In the genomic region with DNA sequence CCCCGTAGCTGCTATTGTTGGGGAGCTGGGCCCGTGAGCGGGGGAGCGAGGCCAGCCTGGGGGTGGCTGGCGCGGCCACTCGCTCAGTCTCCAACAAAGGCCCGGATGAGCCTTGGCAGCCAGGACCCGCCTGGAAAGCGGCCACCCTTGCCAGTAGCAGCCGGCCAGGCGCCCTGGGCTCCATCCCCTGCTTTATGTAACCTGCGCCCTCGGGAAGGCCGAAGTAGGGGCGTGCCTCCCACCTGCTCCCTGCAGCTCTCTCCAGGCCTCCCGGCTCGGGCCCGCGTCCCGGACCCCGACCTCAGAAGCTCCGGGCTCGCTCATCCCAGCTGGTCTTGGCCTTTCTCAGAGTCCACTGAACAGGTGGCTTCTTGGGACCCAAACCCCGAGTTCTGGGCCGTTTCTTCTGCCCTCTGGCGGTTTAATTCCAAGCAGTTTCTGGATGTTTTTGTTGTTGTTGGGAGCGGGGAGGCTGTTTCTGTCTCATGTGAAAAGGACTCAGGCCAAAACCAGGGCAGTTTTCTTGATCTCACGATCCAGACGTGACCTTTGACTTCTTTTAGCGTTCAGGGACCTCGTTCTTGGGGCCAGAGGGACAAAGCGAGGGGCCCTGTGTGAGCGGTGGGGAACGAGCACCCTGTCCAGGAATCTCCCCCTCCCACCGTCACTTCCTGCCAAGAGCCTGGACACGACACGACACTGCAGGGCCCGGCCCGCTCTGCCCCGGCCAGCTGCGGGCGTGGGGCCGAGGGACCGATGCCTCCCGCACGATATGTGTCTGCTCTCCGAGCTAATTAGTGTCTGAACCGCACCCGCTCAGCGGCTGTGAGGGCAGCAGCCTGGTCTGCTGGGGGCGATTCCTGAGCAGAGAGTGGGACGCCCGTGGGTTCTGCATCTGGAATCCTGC, we compare ENCODE assay signal across 8 cellular contexts. TPM values are rescaled to one million over a fixed set of nuclear protein-coding genes. Genes with fewer than 3 reads are reported as not detected.
DNase-seq lines count a peak whose midpoint lies in the region; ATAC-seq, FAIRE-seq and TF ChIP-seq lines count a peak whose summit lies in the region.

No MANE protein-coding gene starts in this region.

- peak overlapping the region; percentile 76 for H3K9ac ChIP-seq in iPS-15b (ENCODE audit: low read depth, low read length)

- H3K36me3 ChIP-seq in bronchial epithelial cell (ENCODE audit: control insufficient read depth, insufficient read depth, low read length) = peaks cover 14% of the 10 kb centered on the region
- H3K36me3 ChIP-seq in iPS-15b (ENCODE audit: control insufficient read depth, insufficient read depth, low read length) = peaks cover 27% of the 10 kb centered on the region

- DNase-seq in DMS79 treated with DMSO at 0.1 percent for 48 hours (lab: John Stamatoyannopoulos, UW) = peak; percentile 33
- DNase-seq in HUDEP-2 (lab: John Stamatoyannopoulos, UW; ENCODE audit: unreplicated experiment in 76 of 76) = peak in 57 of 76 experiments; percentile 6 to 85 (median 56)
- peak; percentile 67 for DNase-seq in SK-N-DZ (ENCODE audit: low spot score)
- peak; percentile 50 for DNase-seq in bronchial epithelial cell (ENCODE audit: low read depth)
- peak; percentile 88 for DNase-seq in retina

- H3K4me3 ChIP-seq in bronchial epithelial cell (ENCODE audit: low read depth, low read length) (peak overlapping the region; percentile 90), iPS-15b (ENCODE audit: low read depth, low read length) (peak overlapping the region; percentile 78)

- no peak for FAIRE-seq in bronchial epithelial cell (lab: Jason Lieb, UNC)

- peak; percentile 58 for TF ChIP-seq CTCF in bronchial epithelial cell (IDR thresholded peaks at IDR 0.05; ENCODE audit: insufficient read depth, low read length, severe bottlenecking)

- ATAC-seq in HG02884 (IDR thresholded peaks at IDR 0.05; ENCODE audit: unreplicated experiment) (no peak), HG03025 (IDR thresholded peaks at IDR 0.05; ENCODE audit: low FRiP score, unreplicated experiment) (no peak)

- no peaks in the 10 kb centered on the region for H3K9me3 ChIP-seq in iPS-15b (ENCODE audit: control insufficient read depth, insufficient read depth, low read length)

- H3K27me3 ChIP-seq in bronchial epithelial cell (ENCODE audit: control insufficient read depth, insufficient read depth, low read length) (no peaks in the 10 kb centered on the region), iPS-15b (ENCODE audit: control insufficient read depth, insufficient read depth, low read length) (no peaks in the 10 kb centered on the region)

- H3K4me1 ChIP-seq in iPS-15b (ENCODE audit: control insufficient read depth, insufficient read depth, low read length) = peaks cover 3% of the 10 kb centered on the region

RNA-seq across cellular contexts. Expression of a gene that starts 1.3 kb away (rescaled TPM):
- 139 and 213 TPM in 2 replicates for polyA plus RNA-seq in SK-N-DZ (2014; cell fraction: cytosol; rRNA removed)
- polyA plus RNA-seq in SK-N-DZ (2014; cell fraction: nucleus; rRNA removed) = 181 and 217 TPM in 2 replicates
- 143 and 169 TPM in 2 replicates for total RNA-seq in bronchial epithelial cell

RNA-seq across cellular contexts. Expression of a gene that starts 11.0 kb away (rescaled TPM):
- polyA plus RNA-seq in SK-N-DZ (2014; cell fraction: cytosol; rRNA removed) = not detected in 2 replicates
- polyA plus RNA-seq in SK-N-DZ (2014; cell fraction: nucleus; rRNA removed) = 0.89 TPM in 1 of 2 replicates, not detected in the other
- total RNA-seq in bronchial epithelial cell = not detected in 2 replicates

RNA-seq across cellular contexts. Expression of a gene that starts 25.5 kb away (rescaled TPM):
- 33.8 and 44.2 TPM in 2 replicates for polyA plus RNA-seq in SK-N-DZ (2014; cell fraction: cytosol; rRNA removed)
- polyA plus RNA-seq in SK-N-DZ (2014; cell fraction: nucleus; rRNA removed) = 31.9 and 56.0 TPM in 2 replicates
- 16.8 and 23.2 TPM in 2 replicates for total RNA-seq in bronchial epithelial cell

RNA-seq across cellular contexts. Expression of a gene that starts 36.5 kb away (rescaled TPM):
- 0.15 and 0.20 TPM in 2 replicates for polyA plus RNA-seq in SK-N-DZ (2014; cell fraction: cytosol; rRNA removed)
- 0.21 and 1.7 TPM in 2 replicates for polyA plus RNA-seq in SK-N-DZ (2014; cell fraction: nucleus; rRNA removed)
- total RNA-seq in bronchial epithelial cell = not detected in 2 replicates

RNA-seq across cellular contexts. Expression of a gene that starts 39.6 kb away (rescaled TPM):
- polyA plus RNA-seq in SK-N-DZ (2014; cell fraction: cytosol; rRNA removed) = 842 and 849 TPM in 2 replicates
- polyA plus RNA-seq in SK-N-DZ (2014; cell fraction: nucleus; rRNA removed) = 345 and 387 TPM in 2 replicates
- total RNA-seq in bronchial epithelial cell = 349 and 369 TPM in 2 replicates

Comparison
In these comparisons a context has a peak if more than half of its experiments do, and no peak if none do; other contexts are left out.
1. DNase-seq: peak in every context shown above with its lines; median percentile 88 in retina; 67 in SK-N-DZ; 56 in HUDEP-2; 50 in bronchial epithelial cell; 33 in DMS79 treated with DMSO at 0.1 percent for 48 hours.